Comparison of ENCODE assay signal across 25 cellular contexts in the genomic region with DNA sequence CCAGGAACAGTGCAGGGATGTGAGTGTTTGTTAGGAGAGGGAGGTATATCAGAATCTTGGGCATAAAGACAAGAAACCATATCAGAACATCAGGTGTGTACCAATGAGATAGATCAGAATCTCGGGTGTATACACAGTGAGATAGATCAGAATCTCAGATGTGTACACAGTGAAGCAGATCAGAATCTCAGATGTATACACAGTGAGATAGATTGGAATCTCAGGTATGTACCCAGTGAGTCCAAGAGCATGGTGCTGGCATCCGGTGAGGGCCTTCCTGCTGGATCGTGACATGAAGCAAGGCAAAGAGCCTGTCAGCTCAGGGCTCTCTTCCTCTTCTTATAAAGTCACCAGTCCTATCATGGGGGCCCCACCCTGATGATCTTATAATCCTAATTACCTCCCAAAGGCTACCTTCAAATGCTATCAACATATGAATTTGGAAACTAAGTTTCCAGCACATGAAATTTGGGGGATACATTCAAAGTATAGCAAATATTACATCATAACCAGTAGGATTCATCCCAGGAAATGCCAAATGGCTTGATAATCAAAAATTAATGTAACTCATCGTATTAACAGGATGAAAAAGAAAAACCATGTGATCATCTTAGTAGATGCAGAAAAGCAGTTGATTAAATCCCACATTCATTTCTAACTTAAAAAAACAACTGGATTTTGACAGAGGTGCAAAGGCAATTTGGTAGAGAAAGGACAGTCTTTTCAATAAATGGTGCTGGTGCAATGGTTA. TPM values are rescaled to one million over a fixed set of nuclear protein-coding genes. Genes with fewer than 3 reads are reported as not detected.
DNase-seq lines count a peak whose midpoint lies in the region; ATAC-seq, FAIRE-seq and TF ChIP-seq lines count a peak whose summit lies in the region.
"Had no signal": no experiment of that assay in that cellular context is flagged by ENCODE, and none has a peak within 500 bp of the region (broad histone marks: within the 10 kb centered on the region; RNA-seq: fewer than 3 reads in every experiment).

No MANE protein-coding gene starts in this region.

- DNase-seq in A549 (ENCODE audit: low read depth in 1 of 2, low spot score in 1 of 2) (peak in 1 of 2 experiments; percentile 19), HFFc6 (peak; percentile 16), left lobe of liver (ENCODE audit: low spot score) (no peak), GDM1 (lab: John Stamatoyannopoulos, UW) (no peak)
- DNase-seq in activated CD4-positive, alpha-beta T cell treated with anti-CD3 and anti-CD28 coated beads for 4 hours: no peak
- DNase-seq: BE2C, DMS53, MG63, NCI-H1048, NCI-H1417 treated with DMSO at 0.1 percent for 48 hours, NCI-H187, NCI-H446, NCI-H526, OCI-M1, Right ventricle myocardium superior had no signal

- no peak overlapping the region for H3K4me3 ChIP-seq in A549
- H3K4me3 ChIP-seq: MG63 had no signal

- TF ChIP-seq POLR2A in A549 (IDR thresholded peaks at IDR 0.05; ENCODE audit: low read length): no peak

- no peak overlapping the region for H3K27ac ChIP-seq in A549
- peak overlapping the region; percentile 57 for H3K27ac ChIP-seq in VCaP
- H3K27ac ChIP-seq: HL-60 had no signal

- H3K36me3 Mint-ChIP-seq in HFFc6 (ENCODE audit: low read depth): peaks cover 59% of the 10 kb centered on the region

- ATAC-seq in A549 (peak; percentile 50 to 62; a peak in 4 of 6 replicates), left lobe of liver (peak; percentile 10), GM18861 (IDR thresholded peaks at IDR 0.05; ENCODE audit: unreplicated experiment) (no peak), HG02885 (IDR thresholded peaks at IDR 0.05; ENCODE audit: poor library complexity, unreplicated experiment) (no peak)

- no peak for TF ChIP-seq CTCF in A549 (IDR thresholded peaks at IDR 0.05)
- no peak for TF ChIP-seq CTCF in HFFc6 (IDR thresholded peaks at IDR 0.05)
- no peak for TF ChIP-seq CTCF in VCaP (conservative IDR thresholded peaks at IDR 0.05)

- no peaks in the 10 kb centered on the region; the same call in 1 of the 2 replicates for H3K27me3 Mint-ChIP-seq in HFFc6 (ENCODE audit: insufficient read depth)
- H3K27me3 Mint-ChIP-seq: IgD-negative memory B cell had no signal

- POLR2A ChIA-PET in A549 (lab: Yijun Ruan, JAX): no interaction called here

- peak overlapping the region; percentile 23; the same call in 1 of the 3 replicates for H3K4me2 ChIP-seq in A549

- H3K27ac Mint-ChIP-seq in HFFc6: peak overlapping the region; percentile 45
- H3K27ac Mint-ChIP-seq: IgD-negative memory B cell had no signal

- CTCF ChIA-PET in A549 (lab: Yijun Ruan, JAX): no interaction called here

- peaks cover 28% of the 10 kb centered on the region for H3K9me3 Mint-ChIP-seq in HFFc6

- H3K4me1 Mint-ChIP-seq in HFFc6 (ENCODE audit: low read depth): peaks cover 50% of the 10 kb centered on the region

- peak overlapping the region; percentile 3 for H3K4me3 Mint-ChIP-seq in HFFc6

- H3K9me3 ChIP-seq in A549: peaks cover 8% of the 10 kb centered on the region; the same call in 1 of the 3 replicates

- H3K4me1 ChIP-seq in A549: 0 out of 3 replicates have a peak, but pooled peaks cover 6% of the 10 kb centered on the region
- H3K4me1 ChIP-seq: BE2C had no signal

- no peak for TF ChIP-seq RAD21 in A549 (conservative IDR thresholded peaks at IDR 0.05 in 1 of 2, IDR thresholded peaks at IDR 0.05 in 1 of 2)

- FAIRE-seq in A549 (lab: Jason Lieb, UNC): no peak
- FAIRE-seq: A204.1, D721Med, GM12892, H54, HTR-8/SVneo had no signal

- no peak for TF ChIP-seq EP300 in A549 (IDR thresholded peaks at IDR 0.05)

- 28% methylated on average over 2 of the region's 4 CpGs for WGBS in A549 (ENCODE audit: missing lambda C conversion rate)

TF ChIP-seq in A549, 52 proteins besides CTCF, POLR2A, EP300 and RAD21:
- TF ChIP-seq GATA3 (IDR thresholded peaks at IDR 0.05; ENCODE audit: borderline replicate concordance) (peak; percentile 59), CHD2 (IDR thresholded peaks at IDR 0.05; ENCODE audit: low read length, partially characterized antibody) (no peak)
TF ChIP-seq in A549: peak in this region for 1.

RNA-seq across cellular contexts. Expression of a gene that starts 28.6 kb away (rescaled TPM):
- 2.8 and 3.7 TPM in 2 replicates for polyA plus RNA-seq in A549 (2011; rRNA removed)
- polyA plus RNA-seq in A549 (2012; cell fraction: cytosol; rRNA removed): 0.99 and 1.5 TPM in 2 replicates
- polyA plus RNA-seq in A549 (2012; cell fraction: nucleus; rRNA removed): 0.36 and 0.67 TPM in 2 replicates
- polyA plus RNA-seq in A549 (2017; fragmentation: RNase III; extraction: RNeasy Plus Mini Kit Qiagen cat#74134 plus additional on column Dnase treatment): 2.4 to 2.7 TPM (median 2.6 TPM) in 3 replicates
- polyA minus RNA-seq in A549 (2011; rRNA and poly(A)+ RNA removed): 8.7 and 10.8 TPM in 2 replicates
- 10 to 100 TPM; 14.1 to 16.0 (median 15.1) TPM for total RNA-seq in HFFc6 (2021; fragmentation: NEBNext Ultra II Directional; extraction: Animal tissue kit (Norgen Biotek cat#: 25700))
- total RNA-seq in left lobe of liver: 122 TPM

Comparison
In these comparisons a context has a peak if more than half of its experiments do, and no peak if none do; other contexts are left out.
1. ATAC-seq: peak in A549 (2 of 2) and left lobe of liver (single experiment); none in GM18861 (single experiment) and HG02885 (single experiment).